ENCODE assay signal across 34 cellular contexts in genomic region chr12:110912263-110912662, GRCh38. TPM values are rescaled to one million over a fixed set of nuclear protein-coding genes. Genes with fewer than 3 reads are reported as not detected.
"Had no signal": no experiment of that assay in that cellular context is flagged by ENCODE, and none has a peak within 500 bp of the region (broad histone marks: within the 10 kb centered on the region; RNA-seq: fewer than 3 reads in every experiment).

No MANE protein-coding gene starts in this region.

- H3K36me3 Mint-ChIP-seq: naive thymus-derived CD4-positive, alpha-beta T cell; neural progenitor cell; stimulated activated effector memory CD8-positive, alpha-beta T cell treated with anti-CD3 and anti-CD28 coated beads, Interleukin-12 subunit alpha, Interleukin-12 subunit beta, amount 100 ng/mL, for 72 hours had no signal

- H3K9me3 ChIP-seq: colonic mucosa, gastroesophageal sphincter, heart right ventricle, lower lobe of right lung, mucosa of descending colon, right lobe of liver, thoracic aorta, upper lobe of left lung had no signal

- H2AFZ ChIP-seq: neural progenitor cell, parathyroid adenoma had no signal

- H3K27me3 ChIP-seq: colonic mucosa, foreskin keratinocyte, heart right ventricle, neural progenitor cell, right lobe of liver, tibial nerve, upper lobe of left lung had no signal

- H3K4me3 Mint-ChIP-seq: dendritic cell treated with granulocyte-macrophage colony-stimulating factor and Interleukin-4, amounts not matched to agents 40 ng/mL and 50 ng/mL, for 4 days; endodermal cell; naive thymus-derived CD4-positive, alpha-beta T cell; nephron; neural progenitor cell; stimulated activated effector memory CD8-positive, alpha-beta T cell treated with anti-CD3 and anti-CD28 coated beads, Interleukin-12 subunit alpha, Interleukin-12 subunit beta, amount 100 ng/mL, for 72 hours; stimulated activated naive CD8-positive, alpha-beta T cell treated with anti-CD3 and anti-CD28 coated beads, Interleukin-15, Interleukin-2, amounts not matched to agents 100 ng/mL and 50 ng/mL, for 24 hours had no signal

- H3K27me3 Mint-ChIP-seq: dendritic cell treated with granulocyte-macrophage colony-stimulating factor and Interleukin-4, amounts not matched to agents 40 ng/mL and 50 ng/mL, for 4 days; stimulated activated naive CD8-positive, alpha-beta T cell treated with anti-CD3 and anti-CD28 coated beads, Interleukin-15, Interleukin-2, amounts not matched to agents 100 ng/mL and 50 ng/mL, for 24 hours had no signal

- H3K27ac Mint-ChIP-seq: dendritic cell treated with granulocyte-macrophage colony-stimulating factor and Interleukin-4, amounts not matched to agents 40 ng/mL and 50 ng/mL, for 4 days; endodermal cell; naive thymus-derived CD4-positive, alpha-beta T cell; nephron; neural progenitor cell; progenitor cell of endocrine pancreas; stimulated activated effector memory CD8-positive, alpha-beta T cell treated with anti-CD3 and anti-CD28 coated beads, Interleukin-12 subunit alpha, Interleukin-12 subunit beta, amount 100 ng/mL, for 72 hours; stimulated activated naive CD8-positive, alpha-beta T cell treated with anti-CD3 and anti-CD28 coated beads, Interleukin-15, Interleukin-2, amounts not matched to agents 100 ng/mL and 50 ng/mL, for 24 hours had no signal

- H3K4me3 ChIP-seq: colonic mucosa, gastroesophageal sphincter, heart right ventricle, lower lobe of right lung, mucosa of descending colon, neural progenitor cell, right lobe of liver, smooth muscle cell, thoracic aorta, tibial nerve, upper lobe of left lung had no signal

- H3K27ac ChIP-seq: colonic mucosa, epithelial cell of prostate, foreskin keratinocyte, gastroesophageal sphincter, lower lobe of right lung, neural progenitor cell, parathyroid adenoma, right lobe of liver, thoracic aorta, tibial nerve, upper lobe of left lung had no signal

- H3K9me3 Mint-ChIP-seq: dendritic cell treated with granulocyte-macrophage colony-stimulating factor and Interleukin-4, amounts not matched to agents 40 ng/mL and 50 ng/mL, for 4 days; endodermal cell; neural progenitor cell; stimulated activated effector memory CD8-positive, alpha-beta T cell treated with anti-CD3 and anti-CD28 coated beads, Interleukin-12 subunit alpha, Interleukin-12 subunit beta, amount 100 ng/mL, for 72 hours; stimulated activated naive CD8-positive, alpha-beta T cell treated with anti-CD3 and anti-CD28 coated beads, Interleukin-15, Interleukin-2, amounts not matched to agents 100 ng/mL and 50 ng/mL, for 24 hours had no signal

- ATAC-seq: esophagus mucosa; foreskin keratinocyte; gastroesophageal sphincter; heart right ventricle; left colon; left ventricle myocardium superior; lower lobe of right lung; mucosa of descending colon; naive thymus-derived CD4-positive, alpha-beta T cell; right lobe of liver; stimulated activated effector memory CD8-positive, alpha-beta T cell treated with anti-CD3 and anti-CD28 coated beads, Interleukin-12 subunit alpha, Interleukin-12 subunit beta, amount 100 ng/mL, for 72 hours had no signal

- DNase-seq: colonic mucosa; effector CD8-positive, alpha-beta T cell; endodermal cell; foreskin keratinocyte; glutamatergic neuron; heart right ventricle; hippocampal formation; left colon; left ventricle myocardium superior; lower lobe of right lung; mucosa of descending colon; naive thymus-derived CD4-positive, alpha-beta T cell; right lobe of liver; stimulated activated CD4-positive, alpha-beta T cell treated with anti-CD3 and anti-CD28 coated beads, Interleukin-12 subunit alpha, Interleukin-12 subunit beta, amount 100 ng/mL, for 4 hours; stimulated activated CD4-positive, alpha-beta T cell treated with anti-CD3 and anti-CD28 coated beads, Interleukin-1b, Interleukin-23, amount 100 ng/mL, for 48 hours; stimulated activated CD4-positive, alpha-beta T cell treated with anti-CD3 and anti-CD28 coated beads, Interleukin-4, amount 100 ng/mL, for 24 hours; upper lobe of left lung had no signal

- H3K4me2 ChIP-seq: neural progenitor cell, smooth muscle cell had no signal

- H3K9ac ChIP-seq: neural progenitor cell, parathyroid adenoma had no signal

- H3K4me1 Mint-ChIP-seq: endodermal cell; nephron; stimulated activated effector memory CD8-positive, alpha-beta T cell treated with anti-CD3 and anti-CD28 coated beads, Interleukin-12 subunit alpha, Interleukin-12 subunit beta, amount 100 ng/mL, for 72 hours had no signal

- H3K36me3 ChIP-seq: colonic mucosa, gastroesophageal sphincter, lower lobe of right lung, neural progenitor cell, right lobe of liver, thoracic aorta, tibial nerve, upper lobe of left lung had no signal

- H3K4me1 ChIP-seq: colonic mucosa, gastroesophageal sphincter, lower lobe of right lung, neural progenitor cell, parathyroid adenoma, right lobe of liver, tibial nerve, upper lobe of left lung had no signal

- H3K79me2 ChIP-seq: parathyroid adenoma had no signal

RNA-seq across cellular contexts. Expression of gene MYL2, which starts 8.1 kb away (rescaled TPM):
- total RNA-seq: chondrocyte; fibroblast of lung; foreskin keratinocyte; gastroesophageal sphincter; kidney epithelial cell; left colon; lower lobe of right lung; naive thymus-derived CD4-positive, alpha-beta T cell; osteoblast; progenitor cell of endocrine pancreas; smooth muscle cell; tibial nerve; upper lobe of left lung had no signal
